Comparison of ENCODE assay signal across 8 cellular contexts in genomic region chr9:126325779-126326178, GRCh38. TPM values are rescaled to one million over a fixed set of nuclear protein-coding genes. Genes with fewer than 3 reads are reported as not detected.
DNase-seq lines count a peak whose midpoint lies in the region; ATAC-seq, FAIRE-seq and TF ChIP-seq lines count a peak whose summit lies in the region.

No MANE protein-coding gene starts in this region.

- TF ChIP-seq EP300 in H1 (IDR thresholded peaks at IDR 0.05; ENCODE audit: borderline replicate concordance in 1 of 2, low read depth in 2 of 2, low read length in 2 of 2), result no peak

- POLR2A ChIA-PET in H1 (lab: Charles Lee; ENCODE audit: partially characterized antibody), result interaction anchor here (1.1 kb wide), 1 partner anchor 53 kb away, joined by 3 read pairs; no protein-coding TSS in a partner anchor

- FAIRE-seq in H1 (lab: Jason Lieb, UNC), result no peak

- H3K4me1 ChIP-seq in H1 (replicated peaks in 1 of 4; ENCODE audit: control insufficient read depth in 3 of 4, insufficient read depth in 4 of 4, low read length in 3 of 4), result peaks cover 0 to 10% (median 5%) of the 10 kb centered on the region in 4 experiments; a peak in 6 of 7 replicates

- peak overlapping the region; percentile 57 for H3K4ac ChIP-seq in H1 (replicated peaks; ENCODE audit: insufficient read length, low read depth, low read length)

- H2BK15ac ChIP-seq in H1 (ENCODE audit: low read length), result no peak overlapping the region

- no peak for TF ChIP-seq RAD21 in H1 (IDR thresholded peaks at IDR 0.05 in 1 of 2, conservative IDR thresholded peaks at IDR 0.05 in 1 of 2; ENCODE audit: low read depth in 2 of 2, low read length in 2 of 2)

- WGBS in H1 (ENCODE audit: extremely low coverage in 1 of 2, insufficient coverage in 1 of 2, insufficient read length in 1 of 2, insufficient replicate concordance in 2 of 2, low coverage in 1 of 2, low lambda C conversion rate in 2 of 2, missing lambda C conversion rate in 1 of 2), 2 experiments, result 80% methylated on average over 5 of the region's 5 CpGs; no CpG with 5 or more reads in 1 of the 2 experiments

- in situ Hi-C loops in GM13976 (cut with MboI; ENCODE audit: low sequenced_read_pairs, unreplicated experiment), result no loop called here

- H3K36me3 Mint-ChIP-seq in CD14-positive monocyte, result peaks cover 5 to 6% of the 10 kb centered on the region in 2 donors
- peaks cover 8% of the 10 kb centered on the region for H3K36me3 Mint-ChIP-seq in progenitor cell of endocrine pancreas (ENCODE audit: insufficient read depth)

- H3K4me3 Mint-ChIP-seq in CD14-positive monocyte, result peak overlapping the region; percentile 79 to 86
- H3K4me3 Mint-ChIP-seq in progenitor cell of endocrine pancreas (ENCODE audit: low read depth), result peak overlapping the region; percentile 83

- H4K20me1 ChIP-seq in H1 (replicated peaks in 1 of 2; ENCODE audit: control insufficient read depth in 1 of 2, insufficient read depth in 2 of 2, low read length in 2 of 2), result no peaks in the 10 kb centered on the region

- no peak overlapping the region for H3K14ac ChIP-seq in H1 (ENCODE audit: insufficient read length)

- no peak overlapping the region for H2BK120ac ChIP-seq in H1 (replicated peaks; ENCODE audit: low read depth, low read length)

- H3K4me2 ChIP-seq in H1 (ENCODE audit: insufficient read depth in 1 of 2, low read depth in 2 of 2, low read length in 2 of 2), result peak overlapping the region; percentile 54 to 87

- H4K5ac ChIP-seq in H1 (ENCODE audit: insufficient read length, low read depth, low read length), result no peak overlapping the region

- H3K9ac ChIP-seq in H1 (replicated peaks in 1 of 4; ENCODE audit: extremely low read depth in 1 of 4, low read depth in 3 of 4, low read length in 3 of 4), result no peak overlapping the region

- H3K27ac ChIP-seq in H1 (ENCODE audit: low read depth, low read length), result no peak overlapping the region

- peaks cover 5 to 7% of the 10 kb centered on the region in 2 experiments; a peak in 2 of 4 replicates for H3K9me3 ChIP-seq in H1 (ENCODE audit: insufficient read depth in 2 of 2, low read depth in 1 of 2, low read length in 1 of 2)

- peaks cover 3 to 18% (median 12%) of the 10 kb centered on the region in 7 donors for H3K9me3 Mint-ChIP-seq in CD14-positive monocyte
- peaks cover 11% of the 10 kb centered on the region for H3K9me3 Mint-ChIP-seq in progenitor cell of endocrine pancreas (ENCODE audit: low read depth)

- H3K23me2 ChIP-seq in H1 (ENCODE audit: low read depth, low read length), result peaks cover 8% of the 10 kb centered on the region; the same call in 1 of the 2 replicates

- H2AFZ ChIP-seq in H1 (ENCODE audit: low read length), result 0 out of 2 replicates have a peak overlapping the region, but pooled peaks have one; percentile 92

- peak overlapping the region in 5 of 7 donors; percentile 16 to 81 (median 19) for H3K27ac Mint-ChIP-seq in CD14-positive monocyte
- peak overlapping the region; percentile 95 for H3K27ac Mint-ChIP-seq in progenitor cell of endocrine pancreas

- no peaks in the 10 kb centered on the region for H3K79me2 ChIP-seq in H1 (ENCODE audit: control insufficient read depth in 1 of 2, insufficient read depth in 2 of 2, low read length in 2 of 2)

- CTCF ChIA-PET in H1 (lab: Charles Lee; ENCODE audit: partially characterized antibody), result interaction anchor here (0.7 to 2.0 kb wide), 6 partner anchors 10 to 157 kb away, joined by 3 to 8 read pairs (median 4); no protein-coding TSS in a partner anchor

- no peak for TF ChIP-seq CTCF in CD14-positive monocyte (IDR thresholded peaks at IDR 0.05)
- TF ChIP-seq CTCF in NB4 (IDR thresholded peaks at IDR 0.05; ENCODE audit: low read depth, low read length), result no peak
- no peak for TF ChIP-seq CTCF in H1 (IDR thresholded peaks at IDR 0.05; ENCODE audit: control extremely low read depth in 1 of 3, insufficient read depth in 1 of 3, low read depth in 1 of 3, low read length in 3 of 3)
- TF ChIP-seq CTCF in progenitor cell of endocrine pancreas (IDR thresholded peaks at IDR 0.05; ENCODE audit: unreplicated experiment), result no peak
- no peak for TF ChIP-seq CTCF in GM13976 (IDR thresholded peaks at IDR 0.05; ENCODE audit: borderline replicate concordance, control extremely low read depth, extremely low read depth, insufficient read depth, missing control alignments)

- H4K8ac ChIP-seq in H1 (ENCODE audit: extremely low read depth, insufficient read depth, low read length), result peak overlapping the region; percentile 96

- no peak overlapping the region for H2AK5ac ChIP-seq in H1 (ENCODE audit: low read depth, low read length)

- DNase-seq in CD14-positive monocyte (ENCODE audit: low spot score) (no peak), NB4 (ENCODE audit: low read depth) (no peak), H1 (ENCODE audit: low read depth in 1 of 2, low spot score in 2 of 2) (no peak), progenitor cell of endocrine pancreas (ENCODE audit: low spot score, unreplicated experiment) (no peak), NOMO-1 treated with dmso at 0.1 percent for 144 hours (lab: John Stamatoyannopoulos, UW; ENCODE audit: unreplicated experiment) (no peak), GM13976 (ENCODE audit: low spot score) (no peak), SW 1271 (lab: John Stamatoyannopoulos, UW) (no peak)

- no peaks in the 10 kb centered on the region for H3K36me3 ChIP-seq in H1 (ENCODE audit: control insufficient read depth in 2 of 4, insufficient read depth in 4 of 4, low read length in 3 of 4)

- H3K18ac ChIP-seq in H1 (ENCODE audit: extremely low read depth, low read length), result no peak overlapping the region; the same call in 1 of the 2 replicates

- H4K91ac ChIP-seq in H1 (replicated peaks; ENCODE audit: insufficient read length, low read length), result no peak overlapping the region

- H3K27me3 Mint-ChIP-seq in CD14-positive monocyte (ENCODE audit: low read depth in 3 of 3) (peaks cover 0 to 1% (median 1%) of the 10 kb centered on the region in 3 donors), progenitor cell of endocrine pancreas (no peaks in the 10 kb centered on the region)

- ATAC-seq in HG02885 (IDR thresholded peaks at IDR 0.05; ENCODE audit: poor library complexity, unreplicated experiment), result no peak

- peak overlapping the region; percentile 9; the same call in 1 of the 2 replicates for H2BK20ac ChIP-seq in H1 (ENCODE audit: low read length)

- H3K27me3 ChIP-seq in H1 (replicated peaks in 1 of 4; ENCODE audit: control insufficient read depth in 3 of 4, extremely low read depth in 1 of 4, insufficient read depth in 3 of 4, low read length in 3 of 4), result peaks cover 0 to 7% (median 2%) of the 10 kb centered on the region in 4 experiments; a peak in 4 of 7 replicates

- peak overlapping the region; percentile 30 for H3K56ac ChIP-seq in H1 (replicated peaks; ENCODE audit: insufficient read length, low read depth, low read length)

- no peak for TF ChIP-seq POLR2A in NB4 (IDR thresholded peaks at IDR 0.05; ENCODE audit: extremely low read depth, insufficient read length)
- TF ChIP-seq POLR2A in H1 (IDR thresholded peaks at IDR 0.05; ENCODE audit: control extremely low read depth in 1 of 2, low read depth in 2 of 2, low read length in 2 of 2), result no peak

- no peaks in the 10 kb centered on the region for H3K79me1 ChIP-seq in H1 (ENCODE audit: low read depth, low read length)

- no peak overlapping the region for H3K23ac ChIP-seq in H1 (ENCODE audit: insufficient read length)

- peak overlapping the region; percentile 49 for H3K4me3 ChIP-seq in NB4 (ENCODE audit: low read depth, low read length)
- peak overlapping the region in 3 of 4 experiments; percentile 47 to 71 (median 67); a peak in 5 of 8 replicates for H3K4me3 ChIP-seq in H1 (ENCODE audit: extremely low read depth in 1 of 4, insufficient read depth in 2 of 4, low read depth in 3 of 4, low read length in 4 of 4)

- intact Hi-C loops in CD14-positive monocyte (cut with micrococcal nuclease), result loop anchor here in 1 of 2 donors (5.0 kb wide), 1 partner anchor 147 kb away; no protein-coding TSS in a partner anchor

- peaks cover 38% of the 10 kb centered on the region for H3K4me1 Mint-ChIP-seq in CD14-positive monocyte
- H3K4me1 Mint-ChIP-seq in progenitor cell of endocrine pancreas (ENCODE audit: low read depth), result peaks cover 13% of the 10 kb centered on the region

- H2BK5ac ChIP-seq in H1 (ENCODE audit: low read depth, low read length), result no peak overlapping the region

- peak overlapping the region; percentile 60; the same call in 1 of the 2 replicates for H2BK12ac ChIP-seq in H1 (ENCODE audit: low read depth, low read length)

TF ChIP-seq in H1, 55 proteins besides CTCF, POLR2A, EP300 and RAD21 (continues in another document):
- TF ChIP-seq MAFK (IDR thresholded peaks at IDR 0.05; ENCODE audit: low read depth, low read length) (no peak), CTBP2 (IDR thresholded peaks at IDR 0.05; ENCODE audit: borderline replicate concordance, insufficient read depth, insufficient read length, low read length) (no peak), BRCA1 (IDR thresholded peaks at IDR 0.05; ENCODE audit: low read depth, low read length) (no peak), CHD2 (IDR thresholded peaks at IDR 0.05; ENCODE audit: low read length) (no peak), RXRA (IDR thresholded peaks at IDR 0.05; ENCODE audit: insufficient read depth, low read depth, low read length) (no peak), SP2 (IDR thresholded peaks at IDR 0.05; ENCODE audit: low read length) (no peak)
- TF ChIP-seq, protein P1, sequence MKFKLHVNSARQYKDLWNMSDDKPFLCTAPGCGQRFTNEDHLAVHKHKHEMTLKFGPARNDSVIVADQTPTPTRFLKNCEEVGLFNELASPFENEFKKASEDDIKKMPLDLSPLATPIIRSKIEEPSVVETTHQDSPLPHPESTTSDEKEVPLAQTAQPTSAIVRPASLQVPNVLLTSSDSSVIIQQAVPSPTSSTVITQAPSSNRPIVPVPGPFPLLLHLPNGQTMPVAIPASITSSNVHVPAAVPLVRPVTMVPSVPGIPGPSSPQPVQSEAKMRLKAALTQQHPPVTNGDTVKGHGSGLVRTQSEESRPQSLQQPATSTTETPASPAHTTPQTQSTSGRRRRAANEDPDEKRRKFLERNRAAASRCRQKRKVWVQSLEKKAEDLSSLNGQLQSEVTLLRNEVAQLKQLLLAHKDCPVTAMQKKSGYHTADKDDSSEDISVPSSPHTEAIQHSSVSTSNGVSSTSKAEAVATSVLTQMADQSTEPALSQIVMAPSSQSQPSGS (IDR thresholded peaks at IDR 0.05; ENCODE audit: low read length), result no peak

RNA-seq across cellular contexts. Expression of gene MVB12B, which starts 0.8 kb away (rescaled TPM):
- polyA plus RNA-seq in CD14-positive monocyte (1 to 10 TPM; 2.8 to 3.5 TPM), H1 (2011; rRNA removed) (2.6 and 3.7 TPM in 2 replicates)
- total RNA-seq in H1 (2021; fragmentation: NEBNext Ultra II Directional; extraction: Animal tissue kit (Norgen Biotek cat#: 25700)), result 5.0 and 5.9 TPM in 2 replicates
- polyA plus RNA-seq in H1 (2011; cell fraction: cytosol; rRNA removed), result 3.0 TPM
- polyA plus RNA-seq in H1 (2011; cell fraction: nucleus; rRNA removed), result 5.0 TPM
- 3.1 to 4.5 TPM (median 3.4 TPM) in 4 replicates for polyA plus RNA-seq in H1 (2012, experiment 1 of 2)
- 3.0 TPM for polyA plus RNA-seq in H1 (2012, experiment 2 of 2)
- polyA plus RNA-seq in H1 (2013, experiment 1 of 2), result 2.8 TPM
- polyA plus RNA-seq in H1 (2013, experiment 2 of 2), result 2.6 TPM
- 4.5 and 4.6 TPM in 2 replicates for polyA minus RNA-seq in H1 (2011; rRNA and poly(A)+ RNA removed)
- 6.5 TPM for polyA minus RNA-seq in H1 (2011; cell fraction: cytosol; rRNA and poly(A)+ RNA removed)
- polyA minus RNA-seq in H1 (2011; cell fraction: nucleus; rRNA and poly(A)+ RNA removed), result 9.8 TPM
- 34.6 and 34.8 TPM in 2 replicates for total RNA-seq in progenitor cell of endocrine pancreas
